21 cellular contexts compared by ENCODE assay signal in the genomic region with DNA sequence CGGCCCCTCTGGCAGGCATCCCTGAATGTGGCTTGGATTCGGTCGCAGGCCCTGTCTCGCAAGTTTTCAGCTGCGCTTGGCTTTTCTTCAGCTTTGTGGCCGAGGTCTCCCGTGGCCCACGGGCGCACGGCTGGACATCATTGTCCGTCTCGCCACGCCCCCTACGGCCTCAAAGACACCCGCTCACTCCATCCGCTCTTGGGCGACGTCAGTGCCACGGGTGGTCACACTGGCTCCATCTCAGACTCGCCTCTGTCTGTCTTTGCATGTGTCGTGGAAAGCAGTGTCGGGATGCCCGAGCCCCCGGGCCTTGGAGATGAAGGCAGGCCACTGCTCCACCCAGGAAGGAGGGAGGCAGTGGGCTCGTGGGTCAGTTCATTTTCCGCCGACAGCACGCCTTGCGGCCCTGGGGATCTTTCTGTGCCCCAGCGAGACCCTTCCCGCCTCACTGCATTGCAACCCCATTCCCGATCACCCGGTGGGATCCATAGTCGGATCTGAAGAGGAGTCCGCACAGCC. TPM values are rescaled to one million over a fixed set of nuclear protein-coding genes. Genes with fewer than 3 reads are reported as not detected.
A peak's percentile ranks its signal among the peaks of the same experiment; 100 is the strongest.
DNase-seq lines count a peak whose midpoint lies in the region; ATAC-seq and TF ChIP-seq lines count a peak whose summit lies in the region.
"Had no signal": no experiment of that assay in that cellular context is flagged by ENCODE, and none has a peak within 500 bp of the region (broad histone marks: within the 10 kb centered on the region; RNA-seq: fewer than 3 reads in every experiment).

No MANE protein-coding gene starts in this region.

- H3K36me3 ChIP-seq in esophagus muscularis mucosa: peaks cover 0 to 3% (median 0%) of the 10 kb centered on the region in 4 donors
- H3K36me3 ChIP-seq in testis (ENCODE audit: low read depth, missing control alignments): no peaks in the 10 kb centered on the region
- H3K36me3 ChIP-seq: HAP-1, MG63 had no signal

- H3K4me3 ChIP-seq in esophagus muscularis mucosa (peak overlapping the region in 3 of 4 donors; percentile 15 to 20 (median 19)), testis (peak overlapping the region; percentile 46 to 57)
- H3K4me3 ChIP-seq: GM23248, HAP-1, MG63 had no signal

- H3K4me1 ChIP-seq in esophagus muscularis mucosa (no peaks in the 10 kb centered on the region), testis (no peaks in the 10 kb centered on the region)
- H3K4me1 ChIP-seq: HAP-1 had no signal

- DNase-seq in activated CD8-positive, alpha-beta memory T cell treated with anti-CD3 and anti-CD28 coated beads for 24 hours: peak; percentile 32
- DNase-seq in activated CD8-positive, alpha-beta memory T cell treated with anti-CD3 and anti-CD28 coated beads, Interleukin-2, amount 50 U/mL, for 4 hours: no peak
- DNase-seq in GM13976 (ENCODE audit: low spot score): peak; percentile 11
- DNase-seq in esophagus muscularis mucosa (ENCODE audit: extremely low spot score): no peak
- DNase-seq in testis: no peak
- no peak for DNase-seq in GDM1 (lab: John Stamatoyannopoulos, UW)
- DNase-seq: 8988T; ACHN; CD4-positive, CD25-positive, alpha-beta regulatory T cell; DMS153; DND-41; GM23248; HFFc6; KG1; MG63; NCI-H1105 treated with DMSO at 0.1 percent for 48 hours; NCI-H2107; NCI-H526; SHP77 treated with DMSO at 0.1 percent for 48 hours had no signal

- TF ChIP-seq CTCF in GM13976 (IDR thresholded peaks at IDR 0.05; ENCODE audit: borderline replicate concordance, control extremely low read depth, extremely low read depth, insufficient read depth, missing control alignments): no peak
- no peak for TF ChIP-seq CTCF in esophagus muscularis mucosa (IDR thresholded peaks at IDR 0.05)
- no peak for TF ChIP-seq CTCF in testis (IDR thresholded peaks at IDR 0.05)

- H3K27me3 ChIP-seq in esophagus muscularis mucosa (no peaks in the 10 kb centered on the region), testis (no peaks in the 10 kb centered on the region)
- H3K27me3 ChIP-seq: MG63 had no signal

- no peak overlapping the region for H3K27ac ChIP-seq in esophagus muscularis mucosa (replicated peaks in 1 of 4)
- no peak overlapping the region for H3K27ac ChIP-seq in testis
- H3K27ac ChIP-seq: GM23248 had no signal

- in situ Hi-C loops in GM13976 (cut with MboI; ENCODE audit: low sequenced_read_pairs, unreplicated experiment): no loop called here

- 96% methylated on average over 30 of the region's 35 CpGs for WGBS in esophagus muscularis mucosa
- 51 to 78% methylated on average over 13 to 35 of the region's 35 CpGs for WGBS in testis, 2 donors

- no peak for ATAC-seq in SK-N-SH treated with all-trans-retinoic acid at 6 μM for 48 hours

- no peak for TF ChIP-seq EP300 in esophagus muscularis mucosa (IDR thresholded peaks at IDR 0.05)

- TF ChIP-seq POLR2A in esophagus muscularis mucosa (IDR thresholded peaks at IDR 0.05; ENCODE audit: low read depth) (no peak), testis (IDR thresholded peaks at IDR 0.05) (no peak)

- peaks cover 0 to 19% (median 4%) of the 10 kb centered on the region in 4 donors for H3K9me3 ChIP-seq in esophagus muscularis mucosa
- no peaks in the 10 kb centered on the region for H3K9me3 ChIP-seq in testis
- H3K9me3 ChIP-seq: HAP-1, MG63 had no signal

- intact Hi-C loops in esophagus muscularis mucosa (cut with DNase I): no loop called here
- intact Hi-C loops in testis (cut with DNase I; ENCODE audit: low total_unique reads): no loop called here

TF ChIP-seq in SK-N-SH treated with all-trans-retinoic acid at 6 μM for 48 hours, 23 proteins besides CTCF, POLR2A, EP300 and RAD21 (continues in another document):
- no peak for TF ChIP-seq TOX (CRISPR knock-in tag; IDR thresholded peaks at IDR 0.05; ENCODE audit: borderline replicate concordance)
- TF ChIP-seq RARB (CRISPR knock-in tag; IDR thresholded peaks at IDR 0.05): no peak
- no peak for TF ChIP-seq ZNF565 (CRISPR knock-in tag; conservative IDR thresholded peaks at IDR 0.05; ENCODE audit: low read depth)
- TF ChIP-seq, protein P1, sequence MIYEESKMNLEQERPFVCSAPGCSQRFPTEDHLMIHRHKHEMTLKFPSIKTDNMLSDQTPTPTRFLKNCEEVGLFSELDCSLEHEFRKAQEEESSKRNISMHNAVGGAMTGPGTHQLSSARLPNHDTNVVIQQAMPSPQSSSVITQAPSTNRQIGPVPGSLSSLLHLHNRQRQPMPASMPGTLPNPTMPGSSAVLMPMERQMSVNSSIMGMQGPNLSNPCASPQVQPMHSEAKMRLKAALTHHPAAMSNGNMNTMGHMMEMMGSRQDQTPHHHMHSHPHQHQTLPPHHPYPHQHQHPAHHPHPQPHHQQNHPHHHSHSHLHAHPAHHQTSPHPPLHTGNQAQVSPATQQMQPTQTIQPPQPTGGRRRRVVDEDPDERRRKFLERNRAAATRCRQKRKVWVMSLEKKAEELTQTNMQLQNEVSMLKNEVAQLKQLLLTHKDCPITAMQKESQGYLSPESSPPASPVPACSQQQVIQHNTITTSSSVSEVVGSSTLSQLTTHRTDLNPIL (CRISPR knock-in tag; IDR thresholded peaks at IDR 0.05; ENCODE audit: low read depth): no peak
- no peak for TF ChIP-seq CSDC2 (CRISPR knock-in tag; IDR thresholded peaks at IDR 0.05)
- no peak for TF ChIP-seq BACH2 (CRISPR knock-in tag; IDR thresholded peaks at IDR 0.05; ENCODE audit: borderline replicate concordance)
- no peak for TF ChIP-seq ZFP30 (CRISPR knock-in tag; IDR thresholded peaks at IDR 0.05)
- TF ChIP-seq ZC3H10 (CRISPR knock-in tag; IDR thresholded peaks at IDR 0.05): no peak
- no peak for TF ChIP-seq OSR1 (CRISPR knock-in tag; IDR thresholded peaks at IDR 0.05)
- no peak for TF ChIP-seq ZNF8 (CRISPR knock-in tag; IDR thresholded peaks at IDR 0.05)
- TF ChIP-seq, protein P2, sequence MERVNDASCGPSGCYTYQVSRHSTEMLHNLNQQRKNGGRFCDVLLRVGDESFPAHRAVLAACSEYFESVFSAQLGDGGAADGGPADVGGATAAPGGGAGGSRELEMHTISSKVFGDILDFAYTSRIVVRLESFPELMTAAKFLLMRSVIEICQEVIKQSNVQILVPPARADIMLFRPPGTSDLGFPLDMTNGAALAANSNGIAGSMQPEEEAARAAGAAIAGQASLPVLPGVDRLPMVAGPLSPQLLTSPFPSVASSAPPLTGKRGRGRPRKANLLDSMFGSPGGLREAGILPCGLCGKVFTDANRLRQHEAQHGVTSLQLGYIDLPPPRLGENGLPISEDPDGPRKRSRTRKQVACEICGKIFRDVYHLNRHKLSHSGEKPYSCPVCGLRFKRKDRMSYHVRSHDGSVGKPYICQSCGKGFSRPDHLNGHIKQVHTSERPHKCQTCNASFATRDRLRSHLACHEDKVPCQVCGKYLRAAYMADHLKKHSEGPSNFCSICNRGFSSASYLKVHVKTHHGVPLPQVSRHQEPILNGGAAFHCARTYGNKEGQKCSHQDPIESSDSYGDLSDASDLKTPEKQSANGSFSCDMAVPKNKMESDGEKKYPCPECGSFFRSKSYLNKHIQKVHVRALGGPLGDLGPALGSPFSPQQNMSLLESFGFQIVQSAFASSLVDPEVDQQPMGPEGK (CRISPR knock-in tag; IDR thresholded peaks at IDR 0.05; ENCODE audit: borderline replicate concordance): no peak
- TF ChIP-seq, protein P3, sequence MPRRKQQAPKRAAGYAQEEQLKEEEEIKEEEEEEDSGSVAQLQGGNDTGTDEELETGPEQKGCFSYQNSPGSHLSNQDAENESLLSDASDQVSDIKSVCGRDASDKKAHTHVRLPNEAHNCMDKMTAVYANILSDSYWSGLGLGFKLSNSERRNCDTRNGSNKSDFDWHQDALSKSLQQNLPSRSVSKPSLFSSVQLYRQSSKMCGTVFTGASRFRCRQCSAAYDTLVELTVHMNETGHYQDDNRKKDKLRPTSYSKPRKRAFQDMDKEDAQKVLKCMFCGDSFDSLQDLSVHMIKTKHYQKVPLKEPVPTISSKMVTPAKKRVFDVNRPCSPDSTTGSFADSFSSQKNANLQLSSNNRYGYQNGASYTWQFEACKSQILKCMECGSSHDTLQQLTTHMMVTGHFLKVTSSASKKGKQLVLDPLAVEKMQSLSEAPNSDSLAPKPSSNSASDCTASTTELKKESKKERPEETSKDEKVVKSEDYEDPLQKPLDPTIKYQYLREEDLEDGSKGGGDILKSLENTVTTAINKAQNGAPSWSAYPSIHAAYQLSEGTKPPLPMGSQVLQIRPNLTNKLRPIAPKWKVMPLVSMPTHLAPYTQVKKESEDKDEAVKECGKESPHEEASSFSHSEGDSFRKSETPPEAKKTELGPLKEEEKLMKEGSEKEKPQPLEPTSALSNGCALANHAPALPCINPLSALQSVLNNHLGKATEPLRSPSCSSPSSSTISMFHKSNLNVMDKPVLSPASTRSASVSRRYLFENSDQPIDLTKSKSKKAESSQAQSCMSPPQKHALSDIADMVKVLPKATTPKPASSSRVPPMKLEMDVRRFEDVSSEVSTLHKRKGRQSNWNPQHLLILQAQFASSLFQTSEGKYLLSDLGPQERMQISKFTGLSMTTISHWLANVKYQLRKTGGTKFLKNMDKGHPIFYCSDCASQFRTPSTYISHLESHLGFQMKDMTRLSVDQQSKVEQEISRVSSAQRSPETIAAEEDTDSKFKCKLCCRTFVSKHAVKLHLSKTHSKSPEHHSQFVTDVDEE (CRISPR knock-in tag; IDR thresholded peaks at IDR 0.05): no peak
- TF ChIP-seq, protein P4, sequence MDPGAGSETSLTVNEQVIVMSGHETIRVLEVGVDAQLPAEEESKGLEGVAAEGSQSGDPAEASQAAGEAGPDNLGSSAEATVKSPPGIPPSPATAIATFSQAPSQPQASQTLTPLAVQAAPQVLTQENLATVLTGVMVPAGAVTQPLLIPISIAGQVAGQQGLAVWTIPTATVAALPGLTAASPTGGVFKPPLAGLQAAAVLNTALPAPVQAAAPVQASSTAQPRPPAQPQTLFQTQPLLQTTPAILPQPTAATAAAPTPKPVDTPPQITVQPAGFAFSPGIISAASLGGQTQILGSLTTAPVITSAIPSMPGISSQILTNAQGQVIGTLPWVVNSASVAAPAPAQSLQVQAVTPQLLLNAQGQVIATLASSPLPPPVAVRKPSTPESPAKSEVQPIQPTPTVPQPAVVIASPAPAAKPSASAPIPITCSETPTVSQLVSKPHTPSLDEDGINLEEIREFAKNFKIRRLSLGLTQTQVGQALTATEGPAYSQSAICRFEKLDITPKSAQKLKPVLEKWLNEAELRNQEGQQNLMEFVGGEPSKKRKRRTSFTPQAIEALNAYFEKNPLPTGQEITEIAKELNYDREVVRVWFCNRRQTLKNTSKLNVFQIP (CRISPR knock-in tag; IDR thresholded peaks at IDR 0.05; ENCODE audit: borderline replicate concordance, low read depth): no peak

RNA-seq across cellular contexts. Expression of a gene that starts 51.0 kb away (rescaled TPM):
- total RNA-seq in esophagus muscularis mucosa (10 to 100 TPM; 44.9 to 78.2 (median 49.9) TPM), testis (10 to 100 TPM; 37.1 to 40.4 TPM)
- 12.9 TPM for polyA plus RNA-seq in testis (ENCODE audit: insufficient read depth, low read depth, low replicate concordance)

RNA-seq across cellular contexts. Expression of a gene that starts 51.5 kb away (rescaled TPM):
- total RNA-seq in esophagus muscularis mucosa: 1 to 10 TPM; 4.6 to 5.7 (median 5.1) TPM
- total RNA-seq in testis: 10 to 100 TPM in 1 of 2 donors, 1 to 10 TPM in 1; 7.7 to 10.3 TPM
- polyA plus RNA-seq in testis (ENCODE audit: insufficient read depth, low read depth, low replicate concordance): 11.6 TPM

Comparison
In these comparisons a context has a peak if more than half of its experiments do, and no peak if none do; other contexts are left out.
1. DNase-seq: peak in activated CD8-positive, alpha-beta memory T cell treated with anti-CD3 and anti-CD28 coated beads for 24 hours (single experiment) and GM13976 (single experiment); none in activated CD8-positive, alpha-beta memory T cell treated with anti-CD3 and anti-CD28 coated beads, Interleukin-2, amount 50 U/mL, for 4 hours (single experiment), esophagus muscularis mucosa (single experiment), testis (single experiment) and GDM1 (single experiment).